In the genomic region with DNA sequence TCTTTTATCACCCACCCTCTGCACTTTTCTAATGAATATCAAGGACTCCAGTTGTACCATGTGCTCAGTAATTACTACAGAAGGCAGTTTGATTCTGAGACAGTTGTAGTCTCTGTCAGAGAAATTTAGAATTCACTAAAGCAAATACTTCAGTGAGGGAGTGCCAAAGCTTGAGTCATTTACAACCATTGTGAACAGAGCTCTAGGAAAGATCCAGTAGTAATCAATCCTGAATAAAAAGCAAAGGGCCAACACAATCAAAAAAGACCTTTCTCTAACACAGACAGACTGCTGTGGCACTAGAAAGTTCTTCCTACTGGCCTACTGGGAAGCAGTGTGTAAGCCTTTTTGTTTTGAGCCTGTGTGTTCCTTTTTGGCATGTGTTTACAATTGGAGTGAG, we compare ENCODE assay signal across 21 cellular contexts.
DNase-seq lines count a peak whose midpoint lies in the region; ATAC-seq, FAIRE-seq and TF ChIP-seq lines count a peak whose summit lies in the region.
"Had no signal": no experiment of that assay in that cellular context is flagged by ENCODE, and none has a peak within 500 bp of the region (broad histone marks: within the 10 kb centered on the region; RNA-seq: fewer than 3 reads in every experiment).

No MANE protein-coding gene starts in this region.

- TF ChIP-seq CTCF in GM23338 (conservative IDR thresholded peaks at IDR 0.05; ENCODE audit: low read depth in 2 of 2) (no peak), fibroblast of mammary gland (conservative IDR thresholded peaks at IDR 0.05; ENCODE audit: control insufficient read depth, insufficient read depth, low read depth, low read length) (no peak), ovary (IDR thresholded peaks at IDR 0.05) (no peak)

- H3K36me3 ChIP-seq in GM23338 (ENCODE audit: insufficient read depth) = no peaks in the 10 kb centered on the region
- peaks cover 0 to 88% of the 10 kb centered on the region in 2 donors for H3K36me3 ChIP-seq in neuronal stem cell (replicated peaks in 1 of 2; ENCODE audit: control insufficient read depth in 2 of 2, insufficient read depth in 2 of 2, low read length in 2 of 2)
- H3K36me3 ChIP-seq in ovary = no peaks in the 10 kb centered on the region
- H3K36me3 ChIP-seq: thyroid gland had no signal

- FAIRE-seq in GM12892 (lab: Jason Lieb, UNC) = no peak
- FAIRE-seq: GM18507 had no signal

- H3K9ac ChIP-seq in neuronal stem cell (ENCODE audit: low read depth, low read length, poor library complexity) = no peak overlapping the region

- TF ChIP-seq POLR2A in GM12892 (IDR thresholded peaks at IDR 0.05; ENCODE audit: low read depth, low read length) = no peak
- no peak for TF ChIP-seq POLR2A in ovary (IDR thresholded peaks at IDR 0.05)

- H3K4me2 ChIP-seq in GM23338 (no peak overlapping the region), neuronal stem cell (ENCODE audit: insufficient read depth, low read length, poor library complexity, severe bottlenecking) (no peak overlapping the region)

- H2AK5ac ChIP-seq in neuronal stem cell (ENCODE audit: low read depth, low read length) = no peak overlapping the region

- H2BK5ac ChIP-seq in neuronal stem cell (ENCODE audit: low read length) = no peak overlapping the region

- H3K27ac Mint-ChIP-seq in GM23338 = 0 out of 2 replicates have a peak overlapping the region, but pooled peaks have one; percentile 23
- H3K27ac Mint-ChIP-seq: activated naive CD4-positive, alpha-beta T cell treated with anti-CD3 and anti-CD28 coated beads, Interleukin-2, amount 10 ng/mL, durations not matched to agents 7 days and 5 days; stimulated activated effector memory CD8-positive, alpha-beta T cell treated with anti-CD3 and anti-CD28 coated beads, Interleukin-12 subunit alpha, Interleukin-12 subunit beta, amount 100 ng/mL, for 72 hours had no signal

- no peaks in the 10 kb centered on the region for H3K9me3 Mint-ChIP-seq in GM23338
- H3K9me3 Mint-ChIP-seq: activated naive CD4-positive, alpha-beta T cell treated with anti-CD3 and anti-CD28 coated beads, Interleukin-2, amount 10 ng/mL, durations not matched to agents 7 days and 5 days had no signal

- H3K4me3 ChIP-seq in GM23338 (no peak overlapping the region), fibroblast of mammary gland (ENCODE audit: control insufficient read depth, low read depth, low read length) (no peak overlapping the region), neuronal stem cell (ENCODE audit: low read length in 2 of 2) (no peak overlapping the region), ovary (no peak overlapping the region)
- H3K4me3 ChIP-seq: SK-N-MC, thyroid gland had no signal

- H3K18ac ChIP-seq in neuronal stem cell (ENCODE audit: low read length) = no peak overlapping the region

- H3K9me3 ChIP-seq in neuronal stem cell (replicated peaks in 1 of 2; ENCODE audit: control insufficient read depth in 2 of 2, insufficient read depth in 1 of 2, low read depth in 1 of 2, low read length in 2 of 2) (no peaks in the 10 kb centered on the region), ovary (no peaks in the 10 kb centered on the region)
- H3K9me3 ChIP-seq: thyroid gland had no signal

- H4K8ac ChIP-seq in neuronal stem cell (ENCODE audit: low read depth, low read length) = no peak overlapping the region

- no peaks in the 10 kb centered on the region for H3K9me2 ChIP-seq in GM23338 (ENCODE audit: insufficient read depth)

- H3K27me3 ChIP-seq in GM23338 (ENCODE audit: insufficient read depth) (no peaks in the 10 kb centered on the region), neuronal stem cell (ENCODE audit: control insufficient read depth in 3 of 3, insufficient read depth in 3 of 3, low read depth in 1 of 3, low read length in 3 of 3) (no peaks in the 10 kb centered on the region), ovary (no peaks in the 10 kb centered on the region)
- H3K27me3 ChIP-seq: thyroid gland had no signal

- H3K23ac ChIP-seq in neuronal stem cell (ENCODE audit: low read depth, low read length, poor library complexity) = no peak overlapping the region

- no peak for DNase-seq in GM23338 (ENCODE audit: low spot score)
- peak; percentile 18 for DNase-seq in fibroblast of mammary gland (ENCODE audit: low read depth)
- DNase-seq in neuronal stem cell (ENCODE audit: low spot score) = no peak
- no peak for DNase-seq in GM12892 (ENCODE audit: insufficient read length)
- no peak for DNase-seq in HuH-7 (ENCODE audit: low spot score)
- DNase-seq in ovary = no peak
- DNase-seq: activated CD8-positive, alpha-beta memory T cell treated with anti-CD3 and anti-CD28 coated beads for 24 hours; activated naive CD4-positive, alpha-beta T cell treated with anti-CD3 and anti-CD28 coated beads, Interleukin-2, amount 10 ng/mL, durations not matched to agents 7 days and 5 days; activated T-cell treated with anti-CD3 and anti-CD28 coated beads, Interleukin-2, amount 50 U/mL, for 48 hours; cortex of kidney; DND-41; GOT3; Karpas-422; right cardiac atrium; T-helper 9 cell; thyroid gland had no signal

- H4K91ac ChIP-seq in neuronal stem cell (ENCODE audit: low read depth, low read length, poor library complexity) = no peak overlapping the region

- H3K14ac ChIP-seq in neuronal stem cell (ENCODE audit: low read length) = no peak overlapping the region

- H3K4ac ChIP-seq in neuronal stem cell (ENCODE audit: low read length) = no peak overlapping the region

- H3K4me1 ChIP-seq in GM23338 (ENCODE audit: insufficient read depth) (no peaks in the 10 kb centered on the region), neuronal stem cell (ENCODE audit: control insufficient read depth in 2 of 2, insufficient read depth in 1 of 2, low read depth in 1 of 2, low read length in 2 of 2) (peaks cover 3 to 9% of the 10 kb centered on the region in 2 donors), ovary (ENCODE audit: insufficient read depth) (peaks cover 2% of the 10 kb centered on the region)
- H3K4me1 ChIP-seq: thyroid gland had no signal

- no peak for ATAC-seq in GM23338
- peak; percentile 19; the same call in 2 of the 3 replicates for ATAC-seq in SK-N-SH treated with all-trans-retinoic acid at 6 μM for 48 hours
- ATAC-seq: left lobe of liver; right cardiac atrium; stimulated activated effector memory CD8-positive, alpha-beta T cell treated with anti-CD3 and anti-CD28 coated beads, Interleukin-12 subunit alpha, Interleukin-12 subunit beta, amount 100 ng/mL, for 72 hours had no signal

- H4K20me1 ChIP-seq in GM23338 (replicated peaks; ENCODE audit: insufficient read depth) = no peaks in the 10 kb centered on the region

- H3K36me3 Mint-ChIP-seq in GM23338 (ENCODE audit: low read depth) = no peaks in the 10 kb centered on the region
- H3K36me3 Mint-ChIP-seq: activated naive CD4-positive, alpha-beta T cell treated with anti-CD3 and anti-CD28 coated beads, Interleukin-2, amount 10 ng/mL, durations not matched to agents 7 days and 5 days; stimulated activated effector memory CD8-positive, alpha-beta T cell treated with anti-CD3 and anti-CD28 coated beads, Interleukin-12 subunit alpha, Interleukin-12 subunit beta, amount 100 ng/mL, for 72 hours had no signal

- H2AFZ ChIP-seq in GM23338 (peak overlapping the region; percentile 65; the same call in 1 of the 2 replicates), neuronal stem cell (ENCODE audit: low read length) (no peak overlapping the region)

- H3K79me2 ChIP-seq in GM23338 (replicated peaks; ENCODE audit: insufficient read depth) = no peaks in the 10 kb centered on the region

- no peak for TF ChIP-seq EP300 in ovary (IDR thresholded peaks at IDR 0.05)

- H3F3A ChIP-seq in GM23338 (replicated peaks; ENCODE audit: low read depth) = no peaks in the 10 kb centered on the region

- H3K27ac ChIP-seq in GM23338 (ENCODE audit: low read depth) = no peak overlapping the region
- peak overlapping the region; percentile 32 for H3K27ac ChIP-seq in neuronal stem cell (replicated peaks; ENCODE audit: low read length)
- H3K27ac ChIP-seq in ovary = no peak overlapping the region
- H3K27ac ChIP-seq: SK-N-MC, thyroid gland had no signal

- peaks cover 2% of the 10 kb centered on the region; the same call in 1 of the 3 replicates for H3K4me1 Mint-ChIP-seq in GM23338
- H3K4me1 Mint-ChIP-seq: activated naive CD4-positive, alpha-beta T cell treated with anti-CD3 and anti-CD28 coated beads, Interleukin-2, amount 10 ng/mL, durations not matched to agents 7 days and 5 days; stimulated activated effector memory CD8-positive, alpha-beta T cell treated with anti-CD3 and anti-CD28 coated beads, Interleukin-12 subunit alpha, Interleukin-12 subunit beta, amount 100 ng/mL, for 72 hours had no signal

- H3K27me3 Mint-ChIP-seq in GM23338 (ENCODE audit: insufficient read depth, low read depth, poor library complexity) = no peaks in the 10 kb centered on the region
- H3K27me3 Mint-ChIP-seq: activated naive CD4-positive, alpha-beta T cell treated with anti-CD3 and anti-CD28 coated beads, Interleukin-2, amount 10 ng/mL, durations not matched to agents 7 days and 5 days had no signal

- H3K79me1 ChIP-seq in neuronal stem cell (ENCODE audit: low read depth, low read length) = peaks cover 3% of the 10 kb centered on the region

- intact Hi-C loops in ovary (cut with DNase I) = no loop called here

- no peak overlapping the region for H2BK12ac ChIP-seq in neuronal stem cell (ENCODE audit: low read length)

- no peak overlapping the region for H3K4me3 Mint-ChIP-seq in GM23338
- H3K4me3 Mint-ChIP-seq: activated naive CD4-positive, alpha-beta T cell treated with anti-CD3 and anti-CD28 coated beads, Interleukin-2, amount 10 ng/mL, durations not matched to agents 7 days and 5 days; stimulated activated effector memory CD8-positive, alpha-beta T cell treated with anti-CD3 and anti-CD28 coated beads, Interleukin-12 subunit alpha, Interleukin-12 subunit beta, amount 100 ng/mL, for 72 hours had no signal

- H2BK15ac ChIP-seq in neuronal stem cell (ENCODE audit: low read length) = no peak overlapping the region

- H2BK120ac ChIP-seq in neuronal stem cell (ENCODE audit: low read depth, low read length) = no peak overlapping the region

TF ChIP-seq in GM23338, 12 proteins besides CTCF, POLR2A, EP300 and RAD21 (continues in another document):
- no peak for TF ChIP-seq JUNB (IDR thresholded peaks at IDR 0.05; ENCODE audit: unreplicated experiment)
- no peak for TF ChIP-seq ZNF331 (CRISPR knock-in tag; IDR thresholded peaks at IDR 0.05; ENCODE audit: low read depth)

TF ChIP-seq in SK-N-SH treated with all-trans-retinoic acid at 6 μM for 48 hours, 23 proteins besides CTCF, POLR2A, EP300 and RAD21 (continues in another document):
- TF ChIP-seq ZNF565 (CRISPR knock-in tag; conservative IDR thresholded peaks at IDR 0.05; ENCODE audit: low read depth) = no peak
